Comparison of ENCODE assay signal across 16 cellular contexts in the genomic region with DNA sequence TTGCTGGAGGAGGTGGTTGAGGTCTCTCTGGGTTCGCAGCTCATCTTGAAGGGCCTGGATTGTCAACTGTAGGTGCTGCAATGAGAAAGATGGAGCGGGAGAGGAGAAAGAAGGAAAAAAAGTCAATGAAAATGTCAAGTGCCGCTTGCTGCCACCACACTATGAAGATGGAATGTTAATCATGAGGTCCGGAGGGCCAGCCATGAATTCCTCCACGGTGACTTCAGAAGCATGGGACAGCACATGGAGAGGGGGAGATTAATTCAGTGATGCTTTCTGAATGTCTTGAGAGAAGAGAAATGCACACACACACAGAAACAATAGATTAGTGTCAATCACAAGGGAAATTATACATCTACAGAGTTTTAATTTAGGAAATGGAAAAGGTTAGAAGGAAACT.
DNase-seq lines count a peak whose midpoint lies in the region; FAIRE-seq and TF ChIP-seq lines count a peak whose summit lies in the region.
"Had no signal": no experiment of that assay in that cellular context is flagged by ENCODE, and none has a peak within 500 bp of the region (broad histone marks: within the 10 kb centered on the region; RNA-seq: fewer than 3 reads in every experiment).

No MANE protein-coding gene starts in this region.

- no peak overlapping the region for H3K4me3 Mint-ChIP-seq in H9
- no peak overlapping the region for H3K4me3 Mint-ChIP-seq in neural progenitor cell
- H3K4me3 Mint-ChIP-seq: CD14-positive monocyte; CD4-positive, alpha-beta memory T cell had no signal

- no peaks in the 10 kb centered on the region for H3K36me3 ChIP-seq in neural progenitor cell
- H3K36me3 ChIP-seq: BLaER1, HAP-1 had no signal

- H3K27ac Mint-ChIP-seq in H9 = peak overlapping the region in 2 of 3 experiments; percentile 17 to 80; a peak in 3 of 7 replicates
- peak overlapping the region; percentile 4 for H3K27ac Mint-ChIP-seq in neural progenitor cell
- H3K27ac Mint-ChIP-seq: CD14-positive monocyte had no signal

- H2BK5ac ChIP-seq in H9 (ENCODE audit: insufficient read length, low read length) = no peak overlapping the region

- H3K9me3 ChIP-seq in H9 (ENCODE audit: control insufficient read depth, low read depth, low read length) (no peaks in the 10 kb centered on the region), neural progenitor cell (ENCODE audit: low read depth) (no peaks in the 10 kb centered on the region)
- H3K9me3 ChIP-seq: BLaER1, HAP-1 had no signal

- H2AFZ ChIP-seq in H9 (ENCODE audit: low read length) = no peak overlapping the region
- H2AFZ ChIP-seq in neural progenitor cell (replicated peaks) = no peak overlapping the region

- H3K9me3 Mint-ChIP-seq in H9 (no peaks in the 10 kb centered on the region), neural progenitor cell (peaks cover 3% of the 10 kb centered on the region)

- H3K4me1 ChIP-seq in H9 (ENCODE audit: insufficient read depth, low read length) (no peaks in the 10 kb centered on the region), neural progenitor cell (no peaks in the 10 kb centered on the region)
- H3K4me1 ChIP-seq: BLaER1 had no signal

- DNase-seq in H9 (no peak), islet precursor cell (peak; percentile 65), neural progenitor cell (ENCODE audit: low spot score) (no peak), hepatic stellate cell (ENCODE audit: low spot score) (no peak), D721Med (ENCODE audit: insufficient read length, low spot score) (no peak), hippocampal formation (lab: John Stamatoyannopoulos, UW) (no peak)
- DNase-seq in activated CD4-positive, alpha-beta T cell treated with anti-CD3 and anti-CD28 coated beads, Interleukin-2, amount 50 U/mL, for 48 hours = no peak
- DNase-seq: 8988T; CD4-positive, alpha-beta memory T cell; DMS79 treated with DMSO at 0.1 percent for 48 hours had no signal

- H3K9ac ChIP-seq in H9 (ENCODE audit: extremely low read depth, insufficient read length, low read length) (no peak overlapping the region), neural progenitor cell (no peak overlapping the region)
- H3K9ac ChIP-seq: BLaER1 had no signal

- H3K36me3 Mint-ChIP-seq in H9 (ENCODE audit: insufficient read depth in 1 of 3, low read depth in 3 of 3) (peaks cover 9 to 18% (median 12%) of the 10 kb centered on the region in 3 experiments; a peak in 6 of 7 replicates), neural progenitor cell (peaks cover 12% of the 10 kb centered on the region)
- H3K36me3 Mint-ChIP-seq: CD14-positive monocyte; CD4-positive, alpha-beta memory T cell had no signal

- no peak overlapping the region for H3K23ac ChIP-seq in H9 (ENCODE audit: insufficient read length, low read depth, low read length)

- no peaks in the 10 kb centered on the region for H3K79me1 ChIP-seq in H9 (ENCODE audit: insufficient read depth, low read depth, low read length, poor library complexity, severe bottlenecking)

- no peak overlapping the region for H3K27ac ChIP-seq in H9 (ENCODE audit: insufficient read length, low read depth, low read length)
- no peak overlapping the region for H3K27ac ChIP-seq in neural progenitor cell
- H3K27ac ChIP-seq: BLaER1 had no signal

- no peak for FAIRE-seq in D721Med (lab: Jason Lieb, UNC)
- FAIRE-seq: GM12891, GM19239, H1 had no signal

- H3K4me1 Mint-ChIP-seq in H9 (peaks cover 5 to 8% of the 10 kb centered on the region in 2 experiments), neural progenitor cell (peaks cover 10% of the 10 kb centered on the region)
- H3K4me1 Mint-ChIP-seq: CD14-positive monocyte; CD4-positive, alpha-beta memory T cell had no signal

- H3K18ac ChIP-seq in H9 (ENCODE audit: insufficient read length, low read depth, low read length) = no peak overlapping the region

- H3K4me3 ChIP-seq in neural progenitor cell = no peak overlapping the region
- H3K4me3 ChIP-seq: BLaER1, HAP-1 had no signal

- H3K14ac ChIP-seq in H9 (ENCODE audit: insufficient read depth, low read length) = no peak overlapping the region

- H3K27me3 ChIP-seq in H9 (ENCODE audit: insufficient read depth, low read length) (no peaks in the 10 kb centered on the region), neural progenitor cell (no peaks in the 10 kb centered on the region)
- H3K27me3 ChIP-seq: BLaER1 had no signal

- TF ChIP-seq CTCF in H9 (conservative IDR thresholded peaks at IDR 0.05) (no peak), neural progenitor cell (IDR thresholded peaks at IDR 0.05) (no peak), D721Med (IDR thresholded peaks at IDR 0.05; ENCODE audit: insufficient read depth, missing control alignments) (no peak)

- no peak overlapping the region for H2BK120ac ChIP-seq in H9 (ENCODE audit: low read depth, low read length, poor library complexity, severe bottlenecking)

- no peak overlapping the region for H2AK5ac ChIP-seq in H9 (ENCODE audit: insufficient read length, low read length)

- H3K27me3 Mint-ChIP-seq in H9 (ENCODE audit: low read depth) (no peaks in the 10 kb centered on the region), neural progenitor cell (ENCODE audit: insufficient read depth, low read depth) (no peaks in the 10 kb centered on the region)

- no peak overlapping the region for H2BK20ac ChIP-seq in H9 (ENCODE audit: low read depth, low read length, poor library complexity, severe bottlenecking)

- no peak overlapping the region for H3T11ph ChIP-seq in H9 (ENCODE audit: low read length)

- H3K23me2 ChIP-seq in H9 (ENCODE audit: insufficient read length, low read depth, low read length, poor library complexity, severe bottlenecking) = no peaks in the 10 kb centered on the region

- no peak overlapping the region for H3K56ac ChIP-seq in H9 (ENCODE audit: insufficient read length, low read depth, low read length)

- H4K20me1 ChIP-seq in H9 (ENCODE audit: control insufficient read depth, insufficient read depth, insufficient read length) (no peaks in the 10 kb centered on the region), neural progenitor cell (ENCODE audit: low read depth) (no peaks in the 10 kb centered on the region)
- H4K20me1 ChIP-seq: BLaER1 had no signal

- H4K5ac ChIP-seq in H9 (ENCODE audit: insufficient read length, low read depth, low read length) = no peak overlapping the region

- H4K8ac ChIP-seq in H9 (replicated peaks; ENCODE audit: insufficient read length, low read depth, low read length) = no peak overlapping the region

- no peak overlapping the region for H2BK15ac ChIP-seq in H9 (ENCODE audit: low read depth, low read length)

- no peak overlapping the region for H3K4ac ChIP-seq in H9 (ENCODE audit: low read depth, low read length)

- H3K79me2 ChIP-seq in H9 (ENCODE audit: insufficient read depth, low read length) = no peaks in the 10 kb centered on the region
- no peaks in the 10 kb centered on the region for H3K79me2 ChIP-seq in neural progenitor cell (ENCODE audit: low read depth)

- no peak overlapping the region for H2BK12ac ChIP-seq in H9 (ENCODE audit: insufficient read length, low read depth, low read length)

- H3K4me2 ChIP-seq in H9 (ENCODE audit: insufficient read depth, insufficient read length, low read length) (no peak overlapping the region), neural progenitor cell (no peak overlapping the region)
- H3K4me2 ChIP-seq: BLaER1 had no signal

- no peaks in the 10 kb centered on the region for H3F3A ChIP-seq in neural progenitor cell (ENCODE audit: low read depth)

- no peak overlapping the region for H4K91ac ChIP-seq in H9 (ENCODE audit: insufficient read length, low read depth, low read length)

- WGBS in H9 (ENCODE audit: extremely low coverage, insufficient read length, low lambda C conversion rate) = no CpG with 5 or more reads among the region's 5 CpGs
